1 cellular context compared by ENCODE assay signal in genomic region chr20:53591941-53592441, GRCh38.
A peak's percentile ranks its signal among the peaks of the same experiment; 100 is the strongest.
TF ChIP-seq lines count a peak whose summit lies in the region.

No MANE protein-coding gene starts in this region.

TF ChIP-seq in H1, 55 proteins besides CTCF, POLR2A, EP300 and RAD21:
- 0 out of 4 replicates have a peak, but pooled peaks of 1 of the 2 experiments have one; percentile 6 for TF ChIP-seq SIN3A (conservative IDR thresholded peaks at IDR 0.05 in 1 of 2, IDR thresholded peaks at IDR 0.05 in 1 of 2; ENCODE audit: low read depth in 1 of 2, low read length in 2 of 2)
